23 cellular contexts compared by ENCODE assay signal in the genomic region with DNA sequence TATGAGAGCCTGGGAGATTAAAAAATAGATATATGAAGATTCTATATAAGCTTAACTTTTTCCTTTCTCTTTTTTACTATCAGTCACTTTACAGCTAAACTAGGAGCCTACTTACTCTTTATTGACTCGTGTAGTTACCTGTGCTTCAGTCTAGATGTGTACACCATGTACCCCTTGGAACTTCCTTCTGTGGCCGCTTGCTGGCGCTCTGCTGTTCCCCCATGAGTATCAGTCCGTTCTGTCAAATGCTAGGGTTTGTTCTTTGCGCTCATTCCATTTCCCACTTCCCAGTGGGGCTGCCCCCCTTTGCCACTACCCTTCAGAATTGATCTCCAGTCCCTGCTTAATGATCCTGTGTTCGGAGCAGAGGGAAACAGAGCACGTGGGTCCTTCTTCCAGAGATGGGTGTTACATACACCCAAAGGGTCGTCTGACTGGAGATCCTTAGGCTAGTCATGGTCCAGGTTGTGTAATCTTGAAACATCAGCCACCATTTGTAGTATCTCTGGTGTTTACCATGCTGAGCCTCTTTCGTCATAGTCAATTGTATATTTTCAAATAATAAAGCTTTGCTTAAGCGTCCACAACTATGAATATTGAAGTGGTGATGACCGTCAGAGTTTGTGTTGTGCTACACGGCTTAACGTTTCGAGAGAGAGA.
"Had no signal": no experiment of that assay in that cellular context is flagged by ENCODE, and none has a peak within 500 bp of the region (broad histone marks: within the 10 kb centered on the region; RNA-seq: fewer than 3 reads in every experiment).

No MANE protein-coding gene starts in this region.

- H3K27ac Mint-ChIP-seq: activated CD4-positive, alpha-beta T cell treated with anti-CD3 and anti-CD28 coated beads, Interleukin-2, amount 10 ng/mL, durations not matched to agents 24 days and 14 days; activated CD8-positive, alpha-beta memory T cell treated with anti-CD3 and anti-CD28 coated beads, Interleukin-2, amount 10 ng/mL, durations not matched to agents 7 days and 5 days; activated CD8-positive, alpha-beta T cell treated with anti-CD3 and anti-CD28 coated beads for 36 hours; activated naive CD8-positive, alpha-beta T cell treated with anti-CD3 and anti-CD28 coated beads, Interleukin-2, amount 50 U/mL, for 24 hours; natural killer cell treated with Interleukin-12 subunit alpha and Interleukin-12 subunit beta and Interleukin-15 and Interleukin-18, amount 100 ng/mL, for 72 hours; stimulated activated naive CD8-positive, alpha-beta T cell treated with anti-CD3 and anti-CD28 coated beads, Interleukin-15, Interleukin-2, amounts not matched to agents 100 ng/mL and 50 ng/mL, for 24 hours; T-helper 1 cell treated with Interleukin-12 subunit alpha and Interleukin-12 subunit beta and Interleukin-4 antibody, amounts not matched to agents 30 μg/mL and 1 μg/mL, for 36 hours had no signal

- H3K4me1 ChIP-seq: psoas muscle had no signal

- H3K27me3 Mint-ChIP-seq: activated CD4-positive, alpha-beta T cell treated with anti-CD3 and anti-CD28 coated beads, Interleukin-2, amount 10 ng/mL, durations not matched to agents 24 days and 14 days; activated CD8-positive, alpha-beta memory T cell treated with anti-CD3 and anti-CD28 coated beads, Interleukin-2, amount 10 ng/mL, durations not matched to agents 7 days and 5 days; activated CD8-positive, alpha-beta T cell treated with anti-CD3 and anti-CD28 coated beads for 36 hours; activated naive CD8-positive, alpha-beta T cell treated with anti-CD3 and anti-CD28 coated beads, Interleukin-2, amount 50 U/mL, for 24 hours; natural killer cell treated with Interleukin-12 subunit alpha and Interleukin-12 subunit beta and Interleukin-15 and Interleukin-18, amount 100 ng/mL, for 72 hours; stimulated activated naive CD8-positive, alpha-beta T cell treated with anti-CD3 and anti-CD28 coated beads, Interleukin-15, Interleukin-2, amounts not matched to agents 100 ng/mL and 50 ng/mL, for 24 hours had no signal

- H3K4me3 ChIP-seq: coronary artery, pancreas, psoas muscle, right atrium auricular region, thyroid gland had no signal

- H3K27me3 ChIP-seq: neutrophil, pancreas, right atrium auricular region, thyroid gland had no signal

- H3K9me3 ChIP-seq: neutrophil, pancreas, psoas muscle, right atrium auricular region, thyroid gland had no signal

- H3K4me3 Mint-ChIP-seq: activated CD4-positive, alpha-beta T cell treated with anti-CD3 and anti-CD28 coated beads, Interleukin-2, amount 10 ng/mL, durations not matched to agents 24 days and 14 days; activated CD8-positive, alpha-beta memory T cell treated with anti-CD3 and anti-CD28 coated beads, Interleukin-2, amount 10 ng/mL, durations not matched to agents 7 days and 5 days; activated CD8-positive, alpha-beta T cell treated with anti-CD3 and anti-CD28 coated beads for 36 hours; activated naive CD8-positive, alpha-beta T cell treated with anti-CD3 and anti-CD28 coated beads, Interleukin-2, amount 50 U/mL, for 24 hours; mesothelial cell of epicardium; natural killer cell treated with Interleukin-12 subunit alpha and Interleukin-12 subunit beta and Interleukin-15 and Interleukin-18, amount 100 ng/mL, for 72 hours; stimulated activated naive CD8-positive, alpha-beta T cell treated with anti-CD3 and anti-CD28 coated beads, Interleukin-15, Interleukin-2, amounts not matched to agents 100 ng/mL and 50 ng/mL, for 24 hours; T-helper 1 cell treated with Interleukin-12 subunit alpha and Interleukin-12 subunit beta and Interleukin-4 antibody, amounts not matched to agents 30 μg/mL and 1 μg/mL, for 36 hours had no signal

- DNase-seq: activated CD4-positive, alpha-beta T cell treated with anti-CD3 and anti-CD28 coated beads, Interleukin-2, amount 10 ng/mL, durations not matched to agents 24 days and 14 days; activated CD8-positive, alpha-beta memory T cell treated with anti-CD3 and anti-CD28 coated beads, Interleukin-2, amount 10 ng/mL, durations not matched to agents 7 days and 5 days; activated CD8-positive, alpha-beta T cell treated with anti-CD3 and anti-CD28 coated beads for 36 hours; activated gamma-delta T cell; activated naive CD4-positive, alpha-beta T cell treated with anti-CD3 and anti-CD28 coated beads, Interleukin-2, amount 50 U/mL, for 16 hours; activated naive CD8-positive, alpha-beta T cell treated with anti-CD3 and anti-CD28 coated beads, Interleukin-2, amount 50 U/mL, for 24 hours; activated T-cell treated with anti-CD3 and anti-CD28 coated beads for 4 hours; central memory CD4-positive, alpha-beta T cell; kidney; pancreas; psoas muscle; stimulated activated CD4-positive, alpha-beta T cell treated with anti-CD3 and anti-CD28 coated beads, Interleukin-12 subunit alpha, Interleukin-12 subunit beta, amount 100 ng/mL, for 4 hours; stimulated activated CD4-positive, alpha-beta T cell treated with anti-CD3 and anti-CD28 coated beads, Interleukin-4, amount 100 ng/mL, for 4 hours; substantia nigra; thyroid gland had no signal

- H3K27ac ChIP-seq: epithelial cell of prostate, neutrophil, pancreas, psoas muscle, right atrium auricular region, thyroid gland had no signal

- ATAC-seq: activated CD8-positive, alpha-beta memory T cell treated with anti-CD3 and anti-CD28 coated beads, Interleukin-2, amount 10 ng/mL, durations not matched to agents 7 days and 5 days; activated CD8-positive, alpha-beta T cell treated with anti-CD3 and anti-CD28 coated beads for 36 hours; activated naive CD8-positive, alpha-beta T cell treated with anti-CD3 and anti-CD28 coated beads, Interleukin-2, amount 50 U/mL, for 24 hours; natural killer cell treated with Interleukin-12 subunit alpha and Interleukin-12 subunit beta and Interleukin-15 and Interleukin-18, amount 100 ng/mL, for 72 hours; psoas muscle had no signal

- H3K9me3 Mint-ChIP-seq: activated CD4-positive, alpha-beta T cell treated with anti-CD3 and anti-CD28 coated beads, Interleukin-2, amount 10 ng/mL, durations not matched to agents 24 days and 14 days; activated CD8-positive, alpha-beta T cell treated with anti-CD3 and anti-CD28 coated beads for 36 hours; activated naive CD8-positive, alpha-beta T cell treated with anti-CD3 and anti-CD28 coated beads, Interleukin-2, amount 50 U/mL, for 24 hours; mesothelial cell of epicardium; natural killer cell treated with Interleukin-12 subunit alpha and Interleukin-12 subunit beta and Interleukin-15 and Interleukin-18, amount 100 ng/mL, for 72 hours; stimulated activated naive CD8-positive, alpha-beta T cell treated with anti-CD3 and anti-CD28 coated beads, Interleukin-15, Interleukin-2, amounts not matched to agents 100 ng/mL and 50 ng/mL, for 24 hours; T-helper 1 cell treated with Interleukin-12 subunit alpha and Interleukin-12 subunit beta and Interleukin-4 antibody, amounts not matched to agents 30 μg/mL and 1 μg/mL, for 36 hours had no signal

- H3K36me3 Mint-ChIP-seq: activated CD8-positive, alpha-beta memory T cell treated with anti-CD3 and anti-CD28 coated beads, Interleukin-2, amount 10 ng/mL, durations not matched to agents 7 days and 5 days; mesothelial cell of epicardium; natural killer cell treated with Interleukin-12 subunit alpha and Interleukin-12 subunit beta and Interleukin-15 and Interleukin-18, amount 100 ng/mL, for 72 hours had no signal

- H3K4me1 Mint-ChIP-seq: activated CD4-positive, alpha-beta T cell treated with anti-CD3 and anti-CD28 coated beads, Interleukin-2, amount 10 ng/mL, durations not matched to agents 24 days and 14 days; activated CD8-positive, alpha-beta memory T cell treated with anti-CD3 and anti-CD28 coated beads, Interleukin-2, amount 10 ng/mL, durations not matched to agents 7 days and 5 days; activated naive CD8-positive, alpha-beta T cell treated with anti-CD3 and anti-CD28 coated beads, Interleukin-2, amount 50 U/mL, for 24 hours had no signal

- H3K36me3 ChIP-seq: neutrophil, pancreas, right atrium auricular region, thyroid gland had no signal
